Comparison of ENCODE assay signal across 1 cellular context in genomic region chr9:5628530-5629311, GRCh38.
A peak's percentile ranks its signal among the peaks of the same experiment; 100 is the strongest.
TF ChIP-seq lines count a peak whose summit lies in the region.

A gene with protein sequence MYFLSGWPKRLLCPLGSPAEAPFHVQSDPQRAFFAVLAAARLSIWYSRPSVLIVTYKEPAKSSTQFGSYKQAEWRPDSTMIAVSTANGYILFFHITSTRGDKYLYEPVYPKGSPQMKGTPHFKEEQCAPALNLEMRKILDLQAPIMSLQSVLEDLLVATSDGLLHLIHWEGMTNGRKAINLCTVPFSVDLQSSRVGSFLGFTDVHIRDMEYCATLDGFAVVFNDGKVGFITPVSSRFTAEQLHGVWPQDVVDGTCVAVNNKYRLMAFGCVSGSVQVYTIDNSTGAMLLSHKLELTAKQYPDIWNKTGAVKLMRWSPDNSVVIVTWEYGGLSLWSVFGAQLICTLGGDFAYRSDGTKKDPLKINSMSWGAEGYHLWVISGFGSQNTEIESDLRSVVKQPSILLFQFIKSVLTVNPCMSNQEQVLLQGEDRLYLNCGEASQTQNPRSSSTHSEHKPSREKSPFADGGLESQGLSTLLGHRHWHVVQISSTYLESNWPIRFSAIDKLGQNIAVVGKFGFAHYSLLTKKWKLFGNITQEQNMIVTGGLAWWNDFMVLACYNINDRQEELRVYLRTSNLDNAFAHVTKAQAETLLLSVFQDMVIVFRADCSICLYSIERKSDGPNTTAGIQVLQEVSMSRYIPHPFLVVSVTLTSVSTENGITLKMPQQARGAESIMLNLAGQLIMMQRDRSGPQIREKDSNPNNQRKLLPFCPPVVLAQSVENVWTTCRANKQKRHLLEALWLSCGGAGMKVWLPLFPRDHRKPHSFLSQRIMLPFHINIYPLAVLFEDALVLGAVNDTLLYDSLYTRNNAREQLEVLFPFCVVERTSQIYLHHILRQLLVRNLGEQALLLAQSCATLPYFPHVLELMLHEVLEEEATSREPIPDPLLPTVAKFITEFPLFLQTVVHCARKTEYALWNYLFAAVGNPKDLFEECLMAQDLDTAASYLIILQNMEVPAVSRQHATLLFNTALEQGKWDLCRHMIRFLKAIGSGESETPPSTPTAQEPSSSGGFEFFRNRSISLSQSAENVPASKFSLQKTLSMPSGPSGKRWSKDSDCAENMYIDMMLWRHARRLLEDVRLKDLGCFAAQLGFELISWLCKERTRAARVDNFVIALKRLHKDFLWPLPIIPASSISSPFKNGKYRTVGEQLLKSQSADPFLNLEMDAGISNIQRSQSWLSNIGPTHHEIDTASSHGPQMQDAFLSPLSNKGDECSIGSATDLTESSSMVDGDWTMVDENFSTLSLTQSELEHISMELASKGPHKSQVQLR (N-terminal part only) (plus strand): TSS chr9:5629107. CDS start chr9:5629310, 203 bp downstream.

TF ChIP-seq in HepG2, 621 proteins besides CTCF, POLR2A, EP300 and RAD21 (continued from another document and continues in another):
- TF ChIP-seq BCL3 (CRISPR knock-in tag; IDR thresholded peaks at IDR 0.05): peak; percentile 84
- TF ChIP-seq CBX2 (IDR thresholded peaks at IDR 0.05; ENCODE audit: low read depth, low read length): no peak
- TF ChIP-seq CBX2 (CRISPR knock-in tag; IDR thresholded peaks at IDR 0.05; ENCODE audit: low read depth): no peak
- TF ChIP-seq, protein P1, sequence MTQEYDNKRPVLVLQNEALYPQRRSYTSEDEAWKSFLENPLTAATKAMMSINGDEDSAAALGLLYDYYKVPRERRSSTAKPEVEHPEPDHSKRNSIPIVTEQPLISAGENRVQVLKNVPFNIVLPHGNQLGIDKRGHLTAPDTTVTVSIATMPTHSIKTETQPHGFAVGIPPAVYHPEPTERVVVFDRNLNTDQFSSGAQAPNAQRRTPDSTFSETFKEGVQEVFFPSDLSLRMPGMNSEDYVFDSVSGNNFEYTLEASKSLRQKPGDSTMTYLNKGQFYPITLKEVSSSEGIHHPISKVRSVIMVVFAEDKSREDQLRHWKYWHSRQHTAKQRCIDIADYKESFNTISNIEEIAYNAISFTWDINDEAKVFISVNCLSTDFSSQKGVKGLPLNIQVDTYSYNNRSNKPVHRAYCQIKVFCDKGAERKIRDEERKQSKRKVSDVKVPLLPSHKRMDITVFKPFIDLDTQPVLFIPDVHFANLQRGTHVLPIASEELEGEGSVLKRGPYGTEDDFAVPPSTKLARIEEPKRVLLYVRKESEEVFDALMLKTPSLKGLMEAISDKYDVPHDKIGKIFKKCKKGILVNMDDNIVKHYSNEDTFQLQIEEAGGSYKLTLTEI (CRISPR knock-in tag; conservative IDR thresholded peaks at IDR 0.05): no peak
- TF ChIP-seq KLF15 (CRISPR knock-in tag; IDR thresholded peaks at IDR 0.05; ENCODE audit: borderline replicate concordance): no peak
- no peak for TF ChIP-seq HINFP (CRISPR knock-in tag; IDR thresholded peaks at IDR 0.05; ENCODE audit: low read depth)
- TF ChIP-seq ZNF850 (CRISPR knock-in tag; conservative IDR thresholded peaks at IDR 0.05): no peak
- TF ChIP-seq ZFP1 (CRISPR knock-in tag; IDR thresholded peaks at IDR 0.05): no peak
- 0 out of 2 replicates have a peak, but pooled peaks have one; percentile 1 for TF ChIP-seq ZNF333 (CRISPR knock-in tag; IDR thresholded peaks at IDR 0.05; ENCODE audit: borderline replicate concordance)
- peak; percentile 12; the same call in 1 of the 2 replicates for TF ChIP-seq ZNF629 (CRISPR knock-in tag; conservative IDR thresholded peaks at IDR 0.05)
- TF ChIP-seq, protein P2, sequence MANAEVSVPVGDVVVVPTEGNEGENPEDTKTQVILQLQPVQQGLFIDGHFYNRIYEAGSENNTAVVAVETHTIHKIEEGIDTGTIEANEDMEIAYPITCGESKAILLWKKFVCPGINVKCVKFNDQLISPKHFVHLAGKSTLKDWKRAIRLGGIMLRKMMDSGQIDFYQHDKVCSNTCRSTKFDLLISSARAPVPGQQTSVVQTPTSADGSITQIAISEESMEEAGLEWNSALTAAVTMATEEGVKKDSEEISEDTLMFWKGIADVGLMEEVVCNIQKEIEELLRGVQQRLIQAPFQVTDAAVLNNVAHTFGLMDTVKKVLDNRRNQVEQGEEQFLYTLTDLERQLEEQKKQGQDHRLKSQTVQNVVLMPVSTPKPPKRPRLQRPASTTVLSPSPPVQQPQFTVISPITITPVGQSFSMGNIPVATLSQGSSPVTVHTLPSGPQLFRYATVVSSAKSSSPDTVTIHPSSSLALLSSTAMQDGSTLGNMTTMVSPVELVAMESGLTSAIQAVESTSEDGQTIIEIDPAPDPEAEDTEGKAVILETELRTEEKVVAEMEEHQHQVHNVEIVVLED (CRISPR knock-in tag; IDR thresholded peaks at IDR 0.05; ENCODE audit: borderline replicate concordance): 0 out of 2 replicates have a peak, but pooled peaks have one; percentile 58
- TF ChIP-seq ZNF275 (CRISPR knock-in tag; IDR thresholded peaks at IDR 0.05; ENCODE audit: borderline replicate concordance): no peak
- no peak for TF ChIP-seq ZNF335 (CRISPR knock-in tag; IDR thresholded peaks at IDR 0.05)
- TF ChIP-seq SMAD9 (CRISPR knock-in tag; IDR thresholded peaks at IDR 0.05): no peak
- no peak; the same call in 1 of the 2 replicates for TF ChIP-seq SMAD3 (CRISPR knock-in tag; IDR thresholded peaks at IDR 0.05)
- TF ChIP-seq SP1 (IDR thresholded peaks at IDR 0.05): no peak
- peak; percentile 36; the same call in 1 of the 2 replicates for TF ChIP-seq SP1 (CRISPR knock-in tag; IDR thresholded peaks at IDR 0.05)
- TF ChIP-seq JDP2 (CRISPR knock-in tag; IDR thresholded peaks at IDR 0.05; ENCODE audit: borderline replicate concordance): no peak
- no peak for TF ChIP-seq ZBTB7A (CRISPR knock-in tag; IDR thresholded peaks at IDR 0.05)
- TF ChIP-seq ZNF550 (CRISPR knock-in tag; IDR thresholded peaks at IDR 0.05; ENCODE audit: borderline replicate concordance): no peak
- TF ChIP-seq ZNF570 (CRISPR knock-in tag; IDR thresholded peaks at IDR 0.05; ENCODE audit: borderline replicate concordance): peak; percentile 64; the same call in 1 of the 2 replicates
- TF ChIP-seq TCF7 (IDR thresholded peaks at IDR 0.05; ENCODE audit: low read depth): no peak
- peak; percentile 56; the same call in 1 of the 2 replicates for TF ChIP-seq ISL2 (CRISPR knock-in tag; IDR thresholded peaks at IDR 0.05)
- no peak for TF ChIP-seq ZNF20 (CRISPR knock-in tag; IDR thresholded peaks at IDR 0.05)
- no peak for TF ChIP-seq ZNF17 (CRISPR knock-in tag; IDR thresholded peaks at IDR 0.05)
- TF ChIP-seq, protein P3, sequence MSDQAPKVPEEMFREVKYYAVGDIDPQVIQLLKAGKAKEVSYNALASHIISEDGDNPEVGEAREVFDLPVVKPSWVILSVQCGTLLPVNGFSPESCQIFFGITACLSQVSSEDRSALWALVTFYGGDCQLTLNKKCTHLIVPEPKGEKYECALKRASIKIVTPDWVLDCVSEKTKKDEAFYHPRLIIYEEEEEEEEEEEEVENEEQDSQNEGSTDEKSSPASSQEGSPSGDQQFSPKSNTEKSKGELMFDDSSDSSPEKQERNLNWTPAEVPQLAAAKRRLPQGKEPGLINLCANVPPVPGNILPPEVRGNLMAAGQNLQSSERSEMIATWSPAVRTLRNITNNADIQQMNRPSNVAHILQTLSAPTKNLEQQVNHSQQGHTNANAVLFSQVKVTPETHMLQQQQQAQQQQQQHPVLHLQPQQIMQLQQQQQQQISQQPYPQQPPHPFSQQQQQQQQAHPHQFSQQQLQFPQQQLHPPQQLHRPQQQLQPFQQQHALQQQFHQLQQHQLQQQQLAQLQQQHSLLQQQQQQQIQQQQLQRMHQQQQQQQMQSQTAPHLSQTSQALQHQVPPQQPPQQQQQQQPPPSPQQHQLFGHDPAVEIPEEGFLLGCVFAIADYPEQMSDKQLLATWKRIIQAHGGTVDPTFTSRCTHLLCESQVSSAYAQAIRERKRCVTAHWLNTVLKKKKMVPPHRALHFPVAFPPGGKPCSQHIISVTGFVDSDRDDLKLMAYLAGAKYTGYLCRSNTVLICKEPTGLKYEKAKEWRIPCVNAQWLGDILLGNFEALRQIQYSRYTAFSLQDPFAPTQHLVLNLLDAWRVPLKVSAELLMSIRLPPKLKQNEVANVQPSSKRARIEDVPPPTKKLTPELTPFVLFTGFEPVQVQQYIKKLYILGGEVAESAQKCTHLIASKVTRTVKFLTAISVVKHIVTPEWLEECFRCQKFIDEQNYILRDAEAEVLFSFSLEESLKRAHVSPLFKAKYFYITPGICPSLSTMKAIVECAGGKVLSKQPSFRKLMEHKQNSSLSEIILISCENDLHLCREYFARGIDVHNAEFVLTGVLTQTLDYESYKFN (CRISPR knock-in tag; conservative IDR thresholded peaks at IDR 0.05): no peak
- TF ChIP-seq, protein P4, sequence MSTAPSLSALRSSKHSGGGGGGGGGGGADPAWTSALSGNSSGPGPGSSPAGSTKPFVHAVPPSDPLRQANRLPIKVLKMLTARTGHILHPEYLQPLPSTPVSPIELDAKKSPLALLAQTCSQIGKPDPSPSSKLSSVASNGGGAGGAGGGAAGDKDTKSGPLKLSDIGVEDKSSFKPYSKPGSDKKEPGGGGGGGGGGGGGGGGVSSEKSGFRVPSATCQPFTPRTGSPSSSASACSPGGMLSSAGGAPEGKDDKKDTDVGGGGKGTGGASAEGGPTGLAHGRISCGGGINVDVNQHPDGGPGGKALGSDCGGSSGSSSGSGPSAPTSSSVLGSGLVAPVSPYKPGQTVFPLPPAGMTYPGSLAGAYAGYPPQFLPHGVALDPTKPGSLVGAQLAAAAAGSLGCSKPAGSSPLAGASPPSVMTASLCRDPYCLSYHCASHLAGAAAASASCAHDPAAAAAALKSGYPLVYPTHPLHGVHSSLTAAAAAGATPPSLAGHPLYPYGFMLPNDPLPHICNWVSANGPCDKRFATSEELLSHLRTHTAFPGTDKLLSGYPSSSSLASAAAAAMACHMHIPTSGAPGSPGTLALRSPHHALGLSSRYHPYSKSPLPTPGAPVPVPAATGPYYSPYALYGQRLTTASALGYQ (CRISPR knock-in tag; IDR thresholded peaks at IDR 0.05): no peak
- TF ChIP-seq NFKBIZ (CRISPR knock-in tag; IDR thresholded peaks at IDR 0.05): no peak
- no peak for TF ChIP-seq ARID2 (CRISPR knock-in tag; IDR thresholded peaks at IDR 0.05; ENCODE audit: borderline replicate concordance)
- no peak for TF ChIP-seq ZNF383 (CRISPR knock-in tag; IDR thresholded peaks at IDR 0.05; ENCODE audit: borderline replicate concordance)
- TF ChIP-seq TOE1 (CRISPR knock-in tag; IDR thresholded peaks at IDR 0.05): no peak
- no peak for TF ChIP-seq IKZF1 (IDR thresholded peaks at IDR 0.05)
- peak; percentile 55 for TF ChIP-seq THAP11 (CRISPR knock-in tag; IDR thresholded peaks at IDR 0.05)
- peak; percentile 25; the same call in 1 of the 2 replicates for TF ChIP-seq ZNF790 (CRISPR knock-in tag; IDR thresholded peaks at IDR 0.05; ENCODE audit: borderline replicate concordance)
- peak; percentile 24; the same call in 1 of the 2 replicates for TF ChIP-seq ZNF350 (CRISPR knock-in tag; IDR thresholded peaks at IDR 0.05; ENCODE audit: borderline replicate concordance, low read depth)
- TF ChIP-seq PAX8 (CRISPR knock-in tag; IDR thresholded peaks at IDR 0.05; ENCODE audit: borderline replicate concordance): no peak
- TF ChIP-seq ZNF749 (CRISPR knock-in tag; IDR thresholded peaks at IDR 0.05; ENCODE audit: borderline replicate concordance): peak; percentile 41; the same call in 1 of the 2 replicates
- no peak; the same call in 1 of the 2 replicates for TF ChIP-seq ZNF558 (CRISPR knock-in tag; IDR thresholded peaks at IDR 0.05; ENCODE audit: borderline replicate concordance)
- TF ChIP-seq MTF1 (CRISPR knock-in tag; IDR thresholded peaks at IDR 0.05): no peak
